Comparison of ENCODE assay signal across 8 cellular contexts in the genomic region with DNA sequence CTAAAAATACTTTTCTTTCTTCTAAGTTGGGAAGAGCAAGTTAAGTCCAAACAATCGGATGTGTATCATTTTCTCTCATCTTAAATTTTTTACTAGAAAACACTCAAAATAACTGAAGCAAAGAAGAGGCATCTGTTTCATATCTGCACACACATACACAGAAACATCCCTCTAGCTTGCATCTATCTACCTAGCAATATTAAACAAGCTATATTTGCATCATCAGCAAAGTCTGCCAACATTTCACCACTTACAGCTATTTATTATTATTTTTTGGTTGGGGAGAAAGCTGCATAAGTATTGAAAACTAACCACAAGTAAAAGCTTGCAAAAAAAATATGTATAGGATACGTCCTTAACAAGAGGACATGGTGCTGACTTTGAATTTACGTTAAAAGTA. TPM values are rescaled to one million over a fixed set of nuclear protein-coding genes. Genes with fewer than 3 reads are reported as not detected.
DNase-seq lines count a peak whose midpoint lies in the region; TF ChIP-seq lines count a peak whose summit lies in the region.

No MANE protein-coding gene starts in this region.

- peaks cover 10% of the 10 kb centered on the region; the same call in 1 of the 2 replicates for H3F3A ChIP-seq in OCI-LY1 (ENCODE audit: insufficient read depth, low read length)
- H3F3A ChIP-seq in neural progenitor cell (ENCODE audit: low read depth), result peaks cover 18% of the 10 kb centered on the region

- H3K27ac Mint-ChIP-seq in endodermal cell (no peak overlapping the region), neural progenitor cell (no peak overlapping the region)

- peak overlapping the region; percentile 35; the same call in 1 of the 2 replicates for H3K27ac ChIP-seq in BLaER1
- H3K27ac ChIP-seq in OCI-LY1 (ENCODE audit: low read depth, low read length, poor library complexity, severe bottlenecking), result peak overlapping the region; percentile 71
- no peak overlapping the region for H3K27ac ChIP-seq in endodermal cell (ENCODE audit: low read depth, low read length)
- no peak overlapping the region for H3K27ac ChIP-seq in neural progenitor cell
- no peak overlapping the region for H3K27ac ChIP-seq in A673 (ENCODE audit: low read depth, low read length, poor library complexity, severe bottlenecking)

- TF ChIP-seq CTCF in OCI-LY1 (IDR thresholded peaks at IDR 0.05; ENCODE audit: low read length) (no peak), endodermal cell (conservative IDR thresholded peaks at IDR 0.05) (no peak), neural progenitor cell (IDR thresholded peaks at IDR 0.05) (no peak), A673 (conservative IDR thresholded peaks at IDR 0.05; ENCODE audit: low read depth, low read length) (no peak)

- H3K4me1 ChIP-seq in BLaER1, result peaks cover 46% of the 10 kb centered on the region
- H3K4me1 ChIP-seq in OCI-LY1 (ENCODE audit: insufficient read depth, low read length, severe bottlenecking), result peaks cover 65% of the 10 kb centered on the region
- peaks cover 9% of the 10 kb centered on the region for H3K4me1 ChIP-seq in endodermal cell (ENCODE audit: control insufficient read depth, insufficient read depth, low read length)
- peaks cover 27% of the 10 kb centered on the region for H3K4me1 ChIP-seq in neural progenitor cell
- no peaks in the 10 kb centered on the region for H3K4me1 ChIP-seq in A673 (ENCODE audit: insufficient read depth, low read length, poor library complexity, severe bottlenecking)

- POLR2A ChIA-PET in A673 (lab: Charles Lee; ENCODE audit: low non-redundant PET), result no interaction called here

- H3K27me3 Mint-ChIP-seq in endodermal cell (ENCODE audit: insufficient read depth) (no peaks in the 10 kb centered on the region), neural progenitor cell (ENCODE audit: insufficient read depth, low read depth) (no peaks in the 10 kb centered on the region)

- H3K9me3 ChIP-seq in BLaER1, result no peaks in the 10 kb centered on the region
- H3K9me3 ChIP-seq in OCI-LY1 (ENCODE audit: low read length), result no peaks in the 10 kb centered on the region
- H3K9me3 ChIP-seq in endodermal cell (ENCODE audit: control insufficient read depth, low read length), result no peaks in the 10 kb centered on the region
- H3K9me3 ChIP-seq in neural progenitor cell (ENCODE audit: low read depth), result no peaks in the 10 kb centered on the region
- H3K9me3 ChIP-seq in A673 (ENCODE audit: low read depth, low read length, poor library complexity, severe bottlenecking), result no peaks in the 10 kb centered on the region

- H3K4me2 ChIP-seq in BLaER1, result peak overlapping the region; percentile 91
- H3K4me2 ChIP-seq in OCI-LY1 (ENCODE audit: low read length), result peak overlapping the region; percentile 69
- H3K4me2 ChIP-seq in neural progenitor cell, result peak overlapping the region; percentile 97

- H2AFZ ChIP-seq in OCI-LY1 (ENCODE audit: low read length) (no peak overlapping the region), neural progenitor cell (replicated peaks) (no peak overlapping the region)

- H3K9ac ChIP-seq in BLaER1 (peak overlapping the region; percentile 84), OCI-LY1 (ENCODE audit: low read length) (peak overlapping the region; percentile 74), endodermal cell (ENCODE audit: extremely low read depth, low read length, poor library complexity, severe bottlenecking) (no peak overlapping the region), neural progenitor cell (no peak overlapping the region)

- H3K79me2 ChIP-seq in OCI-LY1 (ENCODE audit: insufficient read depth, low read length) (peaks cover 53% of the 10 kb centered on the region), neural progenitor cell (ENCODE audit: low read depth) (peaks cover 58% of the 10 kb centered on the region)

- intact Hi-C loops in A673 (cut with micrococcal nuclease; ENCODE audit: unreplicated experiment), result no loop called here

- H3K36me3 Mint-ChIP-seq in endodermal cell (ENCODE audit: low read depth) (no peaks in the 10 kb centered on the region), neural progenitor cell (no peaks in the 10 kb centered on the region)

- no TSS peak for BruUV-seq in A673 (replicated peaks; lab: Mats Ljungman, UMichigan)

- 75 to 83% methylated on average over 1 to 2 of the region's 3 CpGs for WGBS in endodermal cell (ENCODE audit: insufficient coverage in 1 of 2, insufficient read length in 1 of 2), 2 experiments

- peaks cover 39% of the 10 kb centered on the region for H3K4me1 Mint-ChIP-seq in endodermal cell
- peaks cover 36% of the 10 kb centered on the region for H3K4me1 Mint-ChIP-seq in neural progenitor cell

- H3K9me3 Mint-ChIP-seq in endodermal cell (no peaks in the 10 kb centered on the region), neural progenitor cell (no peaks in the 10 kb centered on the region)

- H3K36me3 ChIP-seq in BLaER1 (no peaks in the 10 kb centered on the region), OCI-LY1 (ENCODE audit: insufficient read depth, low read length) (no peaks in the 10 kb centered on the region), endodermal cell (ENCODE audit: control insufficient read depth, insufficient read depth, low read length) (no peaks in the 10 kb centered on the region), neural progenitor cell (no peaks in the 10 kb centered on the region), A673 (ENCODE audit: insufficient read depth, low read length, poor library complexity, severe bottlenecking) (no peaks in the 10 kb centered on the region)

- no peaks in the 10 kb centered on the region for H3K27me3 ChIP-seq in BLaER1
- no peaks in the 10 kb centered on the region for H3K27me3 ChIP-seq in OCI-LY1 (ENCODE audit: insufficient read depth, low read length)
- no peaks in the 10 kb centered on the region for H3K27me3 ChIP-seq in endodermal cell (ENCODE audit: control insufficient read depth, insufficient read depth, low read length, poor library complexity, severe bottlenecking)
- H3K27me3 ChIP-seq in neural progenitor cell, result no peaks in the 10 kb centered on the region
- H3K27me3 ChIP-seq in A673 (replicated peaks; ENCODE audit: insufficient read depth, low read depth, low read length, poor library complexity), result no peaks in the 10 kb centered on the region

- peak overlapping the region; percentile 79 for H3K4me3 ChIP-seq in BLaER1
- peak overlapping the region; percentile 72 for H3K4me3 ChIP-seq in OCI-LY1 (ENCODE audit: low read depth, low read length, poor library complexity, severe bottlenecking)
- peak overlapping the region; percentile 90 for H3K4me3 ChIP-seq in endodermal cell (ENCODE audit: low read length)
- peak overlapping the region; percentile 78 for H3K4me3 ChIP-seq in neural progenitor cell
- H3K4me3 ChIP-seq in A673 (ENCODE audit: low read depth, low read length, poor library complexity, severe bottlenecking), result no peak overlapping the region

- no peak for DNase-seq in endodermal cell
- no peak for DNase-seq in neural progenitor cell (ENCODE audit: low spot score)
- no peak for DNase-seq in stimulated activated CD4-positive, alpha-beta T cell treated with anti-CD3 and anti-CD28 coated beads, Interleukin-15, amount 100 ng/mL, for 24 hours
- no peak for DNase-seq in NCI-H1092 (lab: John Stamatoyannopoulos, UW)
- no peak for DNase-seq in A673 (ENCODE audit: low spot score)
- no peak for DNase-seq in A172 (ENCODE audit: low spot score)

- H3K9me2 ChIP-seq in OCI-LY1 (ENCODE audit: low read depth, low read length), result no peaks in the 10 kb centered on the region

- peak overlapping the region; percentile 23 for H3K4me3 Mint-ChIP-seq in endodermal cell
- peak overlapping the region; percentile 93 for H3K4me3 Mint-ChIP-seq in neural progenitor cell

- peaks cover 58% of the 10 kb centered on the region for H4K20me1 ChIP-seq in BLaER1
- no peaks in the 10 kb centered on the region for H4K20me1 ChIP-seq in OCI-LY1 (ENCODE audit: insufficient read depth, low read length)
- H4K20me1 ChIP-seq in neural progenitor cell (ENCODE audit: low read depth), result peaks cover 51% of the 10 kb centered on the region

- CTCF ChIA-PET in A673 (lab: Charles Lee), result no interaction called here

RNA-seq across cellular contexts. Expression of gene GOLIM4, which starts 1.9 kb away (rescaled TPM):
- 10 to 100 TPM; 19.3 to 19.9 TPM for total RNA-seq in endodermal cell
- polyA plus RNA-seq in endodermal cell (2013, experiment 1 of 2), result 58.6 TPM
- 58.6 TPM for polyA plus RNA-seq in endodermal cell (2013, experiment 2 of 2)
- 22.9 and 23.0 TPM in 2 replicates for total RNA-seq in neural progenitor cell (ENCODE audit: low replicate concordance)
- 12.2 and 12.3 TPM in 2 replicates for total RNA-seq in A673 (2021)
- total RNA-seq in A172 (2014; rRNA removed; shearing (Covaris generic)), result 55.2 and 63.9 TPM in 2 replicates

Comparison
In these comparisons a context has a peak if more than half of its experiments do, and no peak if none do; other contexts are left out.
1. H3K27ac ChIP-seq: peak in BLaER1 (single experiment) and OCI-LY1 (single experiment); none in endodermal cell (single experiment), neural progenitor cell (single experiment) and A673 (single experiment).
2. H3K9ac ChIP-seq: peak in BLaER1 (single experiment) and OCI-LY1 (single experiment); none in endodermal cell (single experiment) and neural progenitor cell (single experiment).
3. Peak in every context shown above with its lines, with median percentiles within 50 percentile points of each other: H3K4me2 ChIP-seq.